26 cellular contexts compared by ENCODE assay signal in the genomic region with DNA sequence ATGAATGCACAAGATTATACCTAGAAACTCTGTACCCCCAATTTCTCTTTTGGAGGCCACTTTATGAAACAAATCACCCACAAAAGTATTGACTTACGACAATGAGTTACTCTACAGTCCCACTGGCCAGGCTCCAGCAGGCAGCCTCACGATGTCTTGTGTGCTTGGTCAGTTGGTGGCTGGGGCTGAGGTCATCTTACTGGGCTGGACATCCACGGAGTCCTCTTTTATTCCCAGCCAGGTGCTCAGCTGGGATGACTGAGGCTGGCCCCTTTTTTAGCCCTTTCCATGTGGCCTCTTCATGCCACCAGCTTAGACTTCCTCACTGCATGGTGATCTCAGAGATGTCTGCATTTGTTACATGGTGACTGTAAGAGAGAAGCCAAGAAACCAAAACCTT.
"Had no signal": no experiment of that assay in that cellular context is flagged by ENCODE, and none has a peak within 500 bp of the region (broad histone marks: within the 10 kb centered on the region; RNA-seq: fewer than 3 reads in every experiment).

No MANE protein-coding gene starts in this region.

- H3K27ac ChIP-seq: neural progenitor cell, ovary, parathyroid adenoma, psoas muscle, right lobe of liver, sigmoid colon, stomach, thoracic aorta, thyroid gland, tibial nerve, vagina had no signal

- H3K27me3 Mint-ChIP-seq: progenitor cell of endocrine pancreas had no signal

- H3K4me3 ChIP-seq: neural progenitor cell, ovary, psoas muscle, right lobe of liver, sigmoid colon, stomach, thoracic aorta, thyroid gland, tibial nerve, vagina had no signal

- H2AFZ ChIP-seq: neural progenitor cell, parathyroid adenoma had no signal

- H3K4me3 Mint-ChIP-seq: natural killer cell; nephron; neural progenitor cell; stimulated activated effector memory CD8-positive, alpha-beta T cell treated with anti-CD3 and anti-CD28 coated beads, Interleukin-12 subunit alpha, Interleukin-12 subunit beta, amount 100 ng/mL, for 72 hours; stimulated activated naive B cell treated with anti-CD40 and anti-IgM and Interleukin-4, amounts not matched to agents 10 μg/mL and 1 μg/mL and 100 μg/mL, for 72 hours; stimulated activated naive CD8-positive, alpha-beta T cell treated with anti-CD3 and anti-CD28 coated beads, Interleukin-15, Interleukin-2, amounts not matched to agents 100 ng/mL and 50 ng/mL, for 24 hours had no signal

- H3K9ac ChIP-seq: neural progenitor cell, parathyroid adenoma had no signal

- ATAC-seq: natural killer cell; psoas muscle; right cardiac atrium; right lobe of liver; stimulated activated effector memory CD8-positive, alpha-beta T cell treated with anti-CD3 and anti-CD28 coated beads, Interleukin-12 subunit alpha, Interleukin-12 subunit beta, amount 100 ng/mL, for 72 hours; stimulated activated naive B cell treated with anti-CD40 and anti-IgM and Interleukin-4, amounts not matched to agents 10 μg/mL and 1 μg/mL and 100 μg/mL, for 72 hours had no signal

- H3K27me3 ChIP-seq: ovary, right lobe of liver, sigmoid colon, thyroid gland, tibial nerve, vagina had no signal

- H3K4me2 ChIP-seq: neural progenitor cell had no signal

- H3K27ac Mint-ChIP-seq: natural killer cell; progenitor cell of endocrine pancreas; stimulated activated effector memory CD8-positive, alpha-beta T cell treated with anti-CD3 and anti-CD28 coated beads, Interleukin-12 subunit alpha, Interleukin-12 subunit beta, amount 100 ng/mL, for 72 hours; stimulated activated naive B cell treated with anti-CD40 and anti-IgM and Interleukin-4, amounts not matched to agents 10 μg/mL and 1 μg/mL and 100 μg/mL, for 72 hours; stimulated activated naive CD8-positive, alpha-beta T cell treated with anti-CD3 and anti-CD28 coated beads, Interleukin-15, Interleukin-2, amounts not matched to agents 100 ng/mL and 50 ng/mL, for 24 hours had no signal

- H3K9me3 ChIP-seq: ovary, right lobe of liver, thyroid gland, vagina had no signal

- H3K36me3 ChIP-seq: neural progenitor cell, ovary, right lobe of liver, sigmoid colon, stomach, thoracic aorta, thyroid gland, tibial nerve, vagina had no signal

- DNase-seq: natural killer cell; occipital lobe; posterior cingulate gyrus; psoas muscle; right cardiac atrium; sigmoid colon; small intestine; stimulated activated CD4-positive, alpha-beta T cell treated with anti-CD3 and anti-CD28 coated beads, Interleukin-15, amount 100 ng/mL, for 24 hours; stimulated activated CD4-positive, alpha-beta T cell treated with anti-CD3 and anti-CD28 coated beads, Interleukin-2, amount 100 ng/mL, for 48 hours; stimulated activated CD4-positive, alpha-beta T cell treated with anti-CD3 and anti-CD28 coated beads, Interleukin-4, amount 100 ng/mL, for 24 hours; stimulated activated naive B cell treated with anti-CD40 and anti-IgM and Interleukin-4, amounts not matched to agents 10 μg/mL and 1 μg/mL and 100 μg/mL, for 72 hours; stimulated activated naive CD4-positive, alpha-beta T cell treated with Interleukin-2 at 50 U/mL for 16 hours; stomach; thyroid gland; trophoblast cell had no signal
